In the genomic region with DNA sequence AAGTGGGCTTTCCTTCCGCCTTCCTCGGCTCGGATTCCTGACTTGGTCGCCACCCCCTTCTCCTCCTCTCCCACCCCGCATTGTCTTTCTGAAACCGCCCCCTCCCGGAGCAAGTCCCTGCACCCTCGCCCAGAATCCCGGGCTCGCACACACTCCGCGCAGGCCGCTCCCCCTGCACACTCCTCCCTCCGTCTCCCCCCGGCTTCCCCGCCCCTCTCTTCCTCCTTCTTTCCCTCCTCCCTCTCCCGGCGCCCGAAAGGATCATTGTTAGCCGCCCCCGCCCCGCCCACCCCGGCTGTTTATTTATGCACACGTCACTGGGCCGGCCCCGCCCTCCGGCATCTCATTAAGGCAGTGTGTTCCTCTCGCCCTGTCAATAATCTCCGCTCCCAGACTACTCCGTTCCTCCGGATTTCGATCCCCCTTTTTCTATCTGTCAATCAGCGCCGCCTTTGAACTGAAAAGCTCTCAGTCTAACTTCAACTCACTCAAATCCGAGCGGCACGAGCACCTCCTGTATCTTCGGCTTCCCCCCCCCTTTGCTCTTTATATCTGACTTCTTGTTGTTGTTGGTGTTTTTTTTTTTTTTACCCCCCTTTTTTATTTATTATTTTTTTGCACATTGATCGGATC, we compare ENCODE assay signal across 8 cellular contexts. TPM values are rescaled to one million over a fixed set of nuclear protein-coding genes. Genes with fewer than 3 reads are reported as not detected.
DNase-seq lines count a peak whose midpoint lies in the region; ATAC-seq and TF ChIP-seq lines count a peak whose summit lies in the region.

Gene TCF7L2, plus strand, starts transcription at position 373 of the 633 bp plus-strand sequence. CDS start 510 bp downstream, outside the sequence.

- DNase-seq in CD1c-positive myeloid dendritic cell (ENCODE audit: extremely low spot score) (peak; percentile 88), H4 (ENCODE audit: low spot score) (peak; percentile 94), NCI-H1930 (lab: John Stamatoyannopoulos, UW) (peak; percentile 73 to 79), astrocyte of the spinal cord (ENCODE audit: low read depth, low spot score) (peak; percentile 97), right cardiac atrium (peak; percentile 96 to 99 (median 98)), pons (ENCODE audit: low spot score) (peak; percentile 97), aorta (peak; percentile 97 to 98)
- DNase-seq in T-helper 2 cell treated with Interferon-gamma antibody and Interleukin-4, amounts not matched to agents 5 μg/mL and 100 μg/mL, for 36 hours (ENCODE audit: low spot score), result no peak

- no peaks in the 10 kb centered on the region for H3K9me3 ChIP-seq in right cardiac atrium (ENCODE audit: control insufficient read depth, low read length)
- no peaks in the 10 kb centered on the region for H3K9me3 ChIP-seq in aorta (ENCODE audit: control insufficient read depth, low read length)

- intact Hi-C loops in right cardiac atrium (cut with DNase I) (loop anchor here (5.0 to 10.0 kb wide), 4 partner anchors 115 to 177 kb away; no protein-coding TSS in a partner anchor), aorta (cut with DNase I) (loop anchor here (5.0 to 10.0 kb wide), 5 partner anchors 55 to 135 kb away; no protein-coding TSS in a partner anchor)

- H3K4me3 ChIP-seq in astrocyte of the spinal cord (ENCODE audit: low read depth, low read length) (peak within 1 kb of the TSS; percentile 87), right cardiac atrium (ENCODE audit: low read length) (peak within 1 kb of the TSS; percentile 100), aorta (ENCODE audit: low read length in 2 of 2) (peak within 1 kb of the TSS; percentile 76 to 98)

- no peaks in the 10 kb centered on the region for H3K36me3 ChIP-seq in aorta (ENCODE audit: control insufficient read depth in 1 of 2, insufficient read depth in 2 of 2, low read length in 1 of 2)

- peak within 1 kb of the TSS; percentile 83 for H3K4me3 Mint-ChIP-seq in T-helper 2 cell treated with Interferon-gamma antibody and Interleukin-4, amounts not matched to agents 5 μg/mL and 100 μg/mL, for 36 hours

- no peak within 1 kb of the TSS for H3K27ac Mint-ChIP-seq in T-helper 2 cell treated with Interferon-gamma antibody and Interleukin-4, amounts not matched to agents 5 μg/mL and 100 μg/mL, for 36 hours

- H3K27ac ChIP-seq in right cardiac atrium (ENCODE audit: low read length) (peak within 1 kb of the TSS; percentile 98), aorta (ENCODE audit: low read depth in 1 of 2, low read length in 2 of 2) (peak within 1 kb of the TSS; percentile 97 to 100)

- H3K4me1 ChIP-seq in right cardiac atrium (ENCODE audit: control insufficient read depth, insufficient read depth, low read length) (peaks cover 4% of the 10 kb centered on the region), aorta (ENCODE audit: control insufficient read depth in 1 of 2, insufficient read depth in 2 of 2, low read length in 2 of 2) (peaks cover 0 to 7% of the 10 kb centered on the region in 2 donors)

- WGBS in right cardiac atrium, result under 1% methylated on average over 39 of the region's 39 CpGs
- WGBS in aorta, 2 donors, result 1% methylated on average over 38 to 39 of the region's 39 CpGs

- ATAC-seq in right cardiac atrium (peak; percentile 96), aorta (ENCODE audit: low FRiP score) (peak; percentile 94)

- in situ Hi-C loops in astrocyte of the spinal cord (cut with HindIII; ENCODE audit: low sequenced_read_pairs), result no loop called here

- H3K27me3 ChIP-seq in right cardiac atrium (ENCODE audit: control insufficient read depth, insufficient read depth) (no peaks in the 10 kb centered on the region), aorta (ENCODE audit: control insufficient read depth in 1 of 2, insufficient read depth in 2 of 2, low read length in 1 of 2) (no peaks in the 10 kb centered on the region)

- peaks cover 77% of the 10 kb centered on the region for H3K27me3 Mint-ChIP-seq in T-helper 2 cell treated with Interferon-gamma antibody and Interleukin-4, amounts not matched to agents 5 μg/mL and 100 μg/mL, for 36 hours (ENCODE audit: low read depth)

- H3K36me3 Mint-ChIP-seq in T-helper 2 cell treated with Interferon-gamma antibody and Interleukin-4, amounts not matched to agents 5 μg/mL and 100 μg/mL, for 36 hours (ENCODE audit: low read depth), result no peaks in the 10 kb centered on the region

- TF ChIP-seq CTCF in astrocyte of the spinal cord (IDR thresholded peaks at IDR 0.05; ENCODE audit: low read depth, low read length), result no peak

- no peaks in the 10 kb centered on the region for H3K9me3 Mint-ChIP-seq in T-helper 2 cell treated with Interferon-gamma antibody and Interleukin-4, amounts not matched to agents 5 μg/mL and 100 μg/mL, for 36 hours

- peaks cover 19% of the 10 kb centered on the region for H3K4me1 Mint-ChIP-seq in T-helper 2 cell treated with Interferon-gamma antibody and Interleukin-4, amounts not matched to agents 5 μg/mL and 100 μg/mL, for 36 hours (ENCODE audit: low read depth)

RNA-seq across cellular contexts. Expression of gene TCF7L2, which starts in this region (rescaled TPM):
- total RNA-seq in H4 (2014; rRNA removed; shearing (Covaris generic)), result 3.3 and 3.4 TPM in 2 replicates
- total RNA-seq in right cardiac atrium (10 to 100 TPM; 15.6 to 18.7 (median 16.6) TPM), aorta (10 to 100 TPM; 45.1 to 57.8 TPM)
- polyA plus RNA-seq in right cardiac atrium (9.2 TPM), aorta (10 to 100 TPM; 14.0 to 24.5 TPM)
